In genomic region chr20:62752671-62753501, GRCh38 we compare ENCODE assay signal across 19 cellular contexts. TPM values are rescaled to one million over a fixed set of nuclear protein-coding genes. Genes with fewer than 3 reads are reported as not detected.
DNase-seq lines count a peak whose midpoint lies in the region; ATAC-seq and TF ChIP-seq lines count a peak whose summit lies in the region.
"Had no signal": no experiment of that assay in that cellular context is flagged by ENCODE, and none has a peak within 500 bp of the region (broad histone marks: within the 10 kb centered on the region; RNA-seq: fewer than 3 reads in every experiment).

No MANE protein-coding gene starts in this region.

- peaks cover 37% of the 10 kb centered on the region for H3K27me3 Mint-ChIP-seq in stimulated activated memory B cell treated with anti-CD40 and anti-IgM and Interleukin-4, amounts not matched to agents 10 μg/mL and 1 μg/mL and 100 μg/mL, for 72 hours

- TF ChIP-seq POLR2A in suprapubic skin (IDR thresholded peaks at IDR 0.05) = no peak

- H3K4me3 Mint-ChIP-seq in stimulated activated memory B cell treated with anti-CD40 and anti-IgM and Interleukin-4, amounts not matched to agents 10 μg/mL and 1 μg/mL and 100 μg/mL, for 72 hours = no peak overlapping the region
- H3K4me3 Mint-ChIP-seq: activated CD4-positive, alpha-beta T cell treated with anti-CD3 and anti-CD28 coated beads, Interleukin-2, amount 10 ng/mL, durations not matched to agents 24 days and 14 days; activated T-cell treated with anti-CD3 and anti-CD28 coated beads, Interleukin-2, amount 50 U/mL, for 72 hours; T-helper 17 cell; type B pancreatic cell had no signal

- H3K36me3 ChIP-seq in WERI-Rb-1 = no peaks in the 10 kb centered on the region
- no peaks in the 10 kb centered on the region for H3K36me3 ChIP-seq in psoas muscle (ENCODE audit: insufficient read depth in 1 of 2, low read depth in 1 of 2)
- no peaks in the 10 kb centered on the region for H3K36me3 ChIP-seq in suprapubic skin
- H3K36me3 ChIP-seq: BE2C had no signal

- H3K36me3 Mint-ChIP-seq in stimulated activated memory B cell treated with anti-CD40 and anti-IgM and Interleukin-4, amounts not matched to agents 10 μg/mL and 1 μg/mL and 100 μg/mL, for 72 hours = peaks cover 5% of the 10 kb centered on the region
- H3K36me3 Mint-ChIP-seq: type B pancreatic cell had no signal

- intact Hi-C loops in left ventricle myocardium superior (cut with micrococcal nuclease) = no loop called here
- intact Hi-C loops in psoas muscle (cut with DNase I) = no loop called here

- peaks cover 4% of the 10 kb centered on the region for H3K9me3 Mint-ChIP-seq in stimulated activated memory B cell treated with anti-CD40 and anti-IgM and Interleukin-4, amounts not matched to agents 10 μg/mL and 1 μg/mL and 100 μg/mL, for 72 hours
- H3K9me3 Mint-ChIP-seq: activated CD4-positive, alpha-beta T cell treated with anti-CD3 and anti-CD28 coated beads, Interleukin-2, amount 10 ng/mL, durations not matched to agents 24 days and 14 days; activated T-cell treated with anti-CD3 and anti-CD28 coated beads, Interleukin-2, amount 50 U/mL, for 72 hours had no signal

- ATAC-seq in left ventricle myocardium superior (no peak), psoas muscle (no peak), GM21367 (IDR thresholded peaks at IDR 0.05; ENCODE audit: unreplicated experiment) (no peak)
- no peak for ATAC-seq in stimulated activated memory B cell treated with anti-CD40 and anti-IgM and Interleukin-4, amounts not matched to agents 10 μg/mL and 1 μg/mL and 100 μg/mL, for 72 hours
- ATAC-seq: activated T-cell treated with anti-CD3 and anti-CD28 coated beads, Interleukin-2, amount 50 U/mL, for 72 hours; T-helper 17 cell had no signal

- TF ChIP-seq EP300 in suprapubic skin (IDR thresholded peaks at IDR 0.05) = no peak

- no peak overlapping the region for H3K27ac Mint-ChIP-seq in stimulated activated memory B cell treated with anti-CD40 and anti-IgM and Interleukin-4, amounts not matched to agents 10 μg/mL and 1 μg/mL and 100 μg/mL, for 72 hours
- H3K27ac Mint-ChIP-seq: activated CD4-positive, alpha-beta T cell treated with anti-CD3 and anti-CD28 coated beads, Interleukin-2, amount 10 ng/mL, durations not matched to agents 24 days and 14 days; activated T-cell treated with anti-CD3 and anti-CD28 coated beads, Interleukin-2, amount 50 U/mL, for 72 hours; T-helper 17 cell; type B pancreatic cell had no signal

- H3K9me3 ChIP-seq in WERI-Rb-1 (ENCODE audit: severe bottlenecking) (peaks cover 8% of the 10 kb centered on the region), psoas muscle (no peaks in the 10 kb centered on the region), suprapubic skin (no peaks in the 10 kb centered on the region)
- H3K9me3 ChIP-seq: BE2C had no signal

- H3K27me3 ChIP-seq in WERI-Rb-1 (ENCODE audit: insufficient read depth, low read depth, severe bottlenecking) (no peaks in the 10 kb centered on the region), psoas muscle (ENCODE audit: insufficient read depth in 3 of 3, low read length in 2 of 3) (peaks cover 0 to 10% (median 0%) of the 10 kb centered on the region in 3 donors), suprapubic skin (peaks cover 16% of the 10 kb centered on the region)
- H3K27me3 ChIP-seq: BE2C had no signal

- no peak for TF ChIP-seq CTCF in WERI-Rb-1 (IDR thresholded peaks at IDR 0.05; ENCODE audit: low read depth, low read length)
- TF ChIP-seq CTCF in psoas muscle (IDR thresholded peaks at IDR 0.05) = no peak
- TF ChIP-seq CTCF in suprapubic skin (IDR thresholded peaks at IDR 0.05) = no peak

- H3K27ac ChIP-seq in WERI-Rb-1 (peak overlapping the region; percentile 47), psoas muscle (no peak overlapping the region), suprapubic skin (no peak overlapping the region)
- H3K27ac ChIP-seq: parathyroid adenoma, PC-9 had no signal

- DNase-seq in EH (ENCODE audit: low read depth) (peak; percentile 38), WERI-Rb-1 (no peak), left ventricle myocardium superior (peak; percentile 15), psoas muscle (peak; percentile 9 to 44), suprapubic skin (ENCODE audit: low spot score in 2 of 2) (no peak), kidney glomerular epithelial cell (lab: John Stamatoyannopoulos, UW) (no peak)
- DNase-seq: activated CD4-positive, alpha-beta T cell treated with anti-CD3 and anti-CD28 coated beads, Interleukin-2, amount 10 ng/mL, durations not matched to agents 24 days and 14 days; activated T-cell treated with anti-CD3 and anti-CD28 coated beads, Interleukin-2, amount 50 U/mL, for 72 hours; anterior cingulate cortex; BE2C; midbrain; NCI-H1436 treated with DMSO at 0.1 percent for 48 hours; NCI-H510A; PC-9 had no signal

- H3K4me1 Mint-ChIP-seq in stimulated activated memory B cell treated with anti-CD40 and anti-IgM and Interleukin-4, amounts not matched to agents 10 μg/mL and 1 μg/mL and 100 μg/mL, for 72 hours = no peaks in the 10 kb centered on the region
- H3K4me1 Mint-ChIP-seq: activated CD4-positive, alpha-beta T cell treated with anti-CD3 and anti-CD28 coated beads, Interleukin-2, amount 10 ng/mL, durations not matched to agents 24 days and 14 days had no signal

- H3K4me3 ChIP-seq in WERI-Rb-1 (ENCODE audit: low read depth, low read length) = peak overlapping the region; percentile 26
- no peak overlapping the region for H3K4me3 ChIP-seq in psoas muscle
- H3K4me3 ChIP-seq in suprapubic skin = no peak overlapping the region
- H3K4me3 ChIP-seq: PC-9 had no signal

- H3K4me1 ChIP-seq in psoas muscle (no peaks in the 10 kb centered on the region), suprapubic skin (peaks cover 17% of the 10 kb centered on the region)
- H3K4me1 ChIP-seq: BE2C, parathyroid adenoma had no signal

- WGBS in psoas muscle, 3 donors = 86 to 91% (median 89%) methylated on average over 29 of the region's 29 CpGs
- 84% methylated on average over 23 of the region's 29 CpGs for WGBS in suprapubic skin

RNA-seq across cellular contexts. Expression of gene MRGBP, which starts 43.4 kb away (rescaled TPM):
- total RNA-seq in left ventricle myocardium superior = 11.1 TPM
- 1 to 10 TPM; 5.1 to 7.2 (median 5.7) TPM for total RNA-seq in psoas muscle
- 10 to 100 TPM in 1 of 3 donors, 1 to 10 TPM in 2; 6.5 to 11.4 (median 7.8) TPM for polyA plus RNA-seq in psoas muscle
- 10 to 100 TPM in 3 of 4 donors, 1 to 10 TPM in 1; 10.0 to 13.3 (median 11.7) TPM for total RNA-seq in suprapubic skin

RNA-seq across cellular contexts. Expression of gene NTSR1, which starts 44.2 kb away (rescaled TPM):
- not detected for total RNA-seq in left ventricle myocardium superior
- under 1 TPM in 1 of 4 donors, not detected in 3; 0.08 TPM for total RNA-seq in psoas muscle
- under 1 TPM; 0.01 to 0.07 (median 0.04) TPM for polyA plus RNA-seq in psoas muscle
- total RNA-seq in suprapubic skin = under 1 TPM in 2 of 4 donors, not detected in 2; 0.16 to 0.55 TPM
- total RNA-seq: activated CD4-positive, alpha-beta T cell treated with anti-CD3 and anti-CD28 coated beads, Interleukin-2, amount 10 ng/mL, durations not matched to agents 24 days and 14 days; activated T-cell treated with anti-CD3 and anti-CD28 coated beads, Interleukin-2, amount 50 U/mL, for 72 hours had no signal

RNA-seq across cellular contexts. Expression of gene OGFR, which starts 51.7 kb away (rescaled TPM):
- 21.0 TPM for total RNA-seq in left ventricle myocardium superior
- 10 to 100 TPM; 17.3 to 20.9 (median 19.4) TPM for total RNA-seq in psoas muscle
- 10 to 100 TPM; 11.6 to 21.6 (median 15.5) TPM for polyA plus RNA-seq in psoas muscle
- 10 to 100 TPM; 32.1 to 54.1 (median 42.5) TPM for total RNA-seq in suprapubic skin

Comparison
In these comparisons a context has a peak if more than half of its experiments do, and no peak if none do; other contexts are left out.
1. DNase-seq: peak in EH (single experiment), left ventricle myocardium superior (single experiment) and psoas muscle (2 of 2); none in WERI-Rb-1 (single experiment), suprapubic skin (0 of 2) and kidney glomerular epithelial cell (single experiment).